8 cellular contexts compared by ENCODE assay signal in genomic region chr18:21598726-21599584, GRCh38. TPM values are rescaled to one million over a fixed set of nuclear protein-coding genes. Genes with fewer than 3 reads are reported as not detected.
DNase-seq lines count a peak whose midpoint lies in the region; ATAC-seq and TF ChIP-seq lines count a peak whose summit lies in the region.

No MANE protein-coding gene starts in this region.

- H3K9me3 Mint-ChIP-seq in stimulated activated naive CD8-positive, alpha-beta T cell treated with anti-CD3 and anti-CD28 coated beads, Interleukin-15, amount 100 ng/mL, for 72 hours, result no peaks in the 10 kb centered on the region

- H3K36me3 ChIP-seq in A673 (ENCODE audit: insufficient read depth, low read length, poor library complexity, severe bottlenecking) (no peaks in the 10 kb centered on the region), WERI-Rb-1 (peaks cover 3% of the 10 kb centered on the region), aorta (ENCODE audit: control insufficient read depth in 1 of 2, insufficient read depth in 2 of 2, low read length in 1 of 2) (no peaks in the 10 kb centered on the region)

- peak overlapping the region; percentile 92 to 94 for H3K27ac Mint-ChIP-seq in stimulated activated naive CD8-positive, alpha-beta T cell treated with anti-CD3 and anti-CD28 coated beads, Interleukin-15, amount 100 ng/mL, for 72 hours

- H3K4me1 ChIP-seq in A673 (ENCODE audit: insufficient read depth, low read length, poor library complexity, severe bottlenecking), result peaks cover 21% of the 10 kb centered on the region
- no peaks in the 10 kb centered on the region for H3K4me1 ChIP-seq in aorta (ENCODE audit: control insufficient read depth in 1 of 2, insufficient read depth in 2 of 2, low read length in 2 of 2)

- no peaks in the 10 kb centered on the region for H3K27me3 Mint-ChIP-seq in stimulated activated naive CD8-positive, alpha-beta T cell treated with anti-CD3 and anti-CD28 coated beads, Interleukin-15, amount 100 ng/mL, for 72 hours

- H3K27ac ChIP-seq in A673 (ENCODE audit: low read depth, low read length, poor library complexity, severe bottlenecking), result peak overlapping the region; percentile 93
- peak overlapping the region; percentile 87 for H3K27ac ChIP-seq in WERI-Rb-1
- no peak overlapping the region for H3K27ac ChIP-seq in aorta (ENCODE audit: low read depth in 1 of 2, low read length in 2 of 2)

- BruUV-seq in A673 (replicated peaks; lab: Mats Ljungman, UMichigan), result no TSS peak

- H3K4me3 Mint-ChIP-seq in stimulated activated naive CD8-positive, alpha-beta T cell treated with anti-CD3 and anti-CD28 coated beads, Interleukin-15, amount 100 ng/mL, for 72 hours, result peak overlapping the region; percentile 87 to 100

- H3K4me1 Mint-ChIP-seq in stimulated activated naive CD8-positive, alpha-beta T cell treated with anti-CD3 and anti-CD28 coated beads, Interleukin-15, amount 100 ng/mL, for 72 hours, result peaks cover 46% of the 10 kb centered on the region

- POLR2A ChIA-PET in A673 (lab: Charles Lee; ENCODE audit: low non-redundant PET), result no interaction called here

- ATAC-seq in stimulated activated naive CD8-positive, alpha-beta T cell treated with anti-CD3 and anti-CD28 coated beads, Interleukin-15, amount 100 ng/mL, for 72 hours, result no peak
- ATAC-seq in aorta (ENCODE audit: low FRiP score), result no peak
- ATAC-seq in HG03045 (IDR thresholded peaks at IDR 0.05; ENCODE audit: unreplicated experiment), result no peak

- H3K9me3 ChIP-seq in A673 (ENCODE audit: low read depth, low read length, poor library complexity, severe bottlenecking) (no peaks in the 10 kb centered on the region), WERI-Rb-1 (ENCODE audit: severe bottlenecking) (no peaks in the 10 kb centered on the region), aorta (ENCODE audit: control insufficient read depth, low read length) (no peaks in the 10 kb centered on the region)

- DNase-seq in A673 (ENCODE audit: low spot score), result no peak
- DNase-seq in GM12865 (ENCODE audit: low read depth), result peak; percentile 74
- DNase-seq in WERI-Rb-1, result peak; percentile 17
- no peak for DNase-seq in stimulated activated naive CD8-positive, alpha-beta T cell treated with anti-CD3 and anti-CD28 coated beads, Interleukin-15, amount 100 ng/mL, for 72 hours
- no peak for DNase-seq in foreskin melanocyte
- no peak for DNase-seq in aorta

- WGBS in aorta, 2 donors, result 73 to 75% methylated on average over 18 of the region's 18 CpGs

- H3K27me3 ChIP-seq in A673 (replicated peaks; ENCODE audit: insufficient read depth, low read depth, low read length, poor library complexity), result no peaks in the 10 kb centered on the region
- H3K27me3 ChIP-seq in WERI-Rb-1 (ENCODE audit: insufficient read depth, low read depth, severe bottlenecking), result no peaks in the 10 kb centered on the region
- no peaks in the 10 kb centered on the region for H3K27me3 ChIP-seq in aorta (ENCODE audit: control insufficient read depth in 1 of 2, insufficient read depth in 2 of 2, low read length in 1 of 2)

- CTCF ChIA-PET in A673 (lab: Charles Lee), result no interaction called here

- H3K4me3 ChIP-seq in A673 (ENCODE audit: low read depth, low read length, poor library complexity, severe bottlenecking), result peak overlapping the region; percentile 97
- peak overlapping the region; percentile 94 for H3K4me3 ChIP-seq in GM12865 (ENCODE audit: low read depth, low read length)
- H3K4me3 ChIP-seq in WERI-Rb-1 (ENCODE audit: low read depth, low read length), result peak overlapping the region; percentile 96
- H3K4me3 ChIP-seq in iPS-11a (ENCODE audit: low read depth, low read length), result peak overlapping the region; percentile 97
- H3K4me3 ChIP-seq in aorta (ENCODE audit: low read length in 2 of 2), result peak overlapping the region in 1 of 2 donors; percentile 88

- intact Hi-C loops in A673 (cut with micrococcal nuclease; ENCODE audit: unreplicated experiment), result loop anchor here (10.0 kb wide), 1 partner anchor 166 kb away; no protein-coding TSS in a partner anchor
- intact Hi-C loops in aorta (cut with DNase I), result no loop called here

- TF ChIP-seq CTCF in A673 (conservative IDR thresholded peaks at IDR 0.05; ENCODE audit: low read depth, low read length), result no peak
- TF ChIP-seq CTCF in GM12865 (IDR thresholded peaks at IDR 0.05; ENCODE audit: insufficient read depth, low read depth, low read length, missing control alignments), result no peak
- TF ChIP-seq CTCF in WERI-Rb-1 (IDR thresholded peaks at IDR 0.05; ENCODE audit: low read depth, low read length), result no peak

RNA-seq across cellular contexts. Expression of gene ESCO1, which starts 1.5 kb away (rescaled TPM):
- total RNA-seq in A673 (2021) (14.9 and 16.5 TPM in 2 replicates), aorta (10 to 100 TPM; 19.1 to 21.2 TPM)
- polyA plus RNA-seq in aorta, result 10 to 100 TPM in 1 of 2 donors, 1 to 10 TPM in 1; 7.2 to 12.4 TPM

RNA-seq across cellular contexts. Expression of gene SNRPD1, which starts 13.2 kb away (rescaled TPM):
- total RNA-seq in A673 (2021) (164 and 167 TPM in 2 replicates), aorta (10 to 100 TPM; 21.0 to 35.4 TPM)
- 10 to 100 TPM in 1 of 2 donors, 1 to 10 TPM in 1; 8.8 to 24.0 TPM for polyA plus RNA-seq in aorta

Comparison
In these comparisons a context has a peak if more than half of its experiments do, and no peak if none do; other contexts are left out.
1. DNase-seq: peak in GM12865 (single experiment) and WERI-Rb-1 (single experiment); none in A673 (single experiment), stimulated activated naive CD8-positive, alpha-beta T cell treated with anti-CD3 and anti-CD28 coated beads, Interleukin-15, amount 100 ng/mL, for 72 hours (0 of 2), foreskin melanocyte (single experiment) and aorta (0 of 2).
2. H3K27ac ChIP-seq: peak in A673 (single experiment) and WERI-Rb-1 (single experiment); none in aorta (0 of 2).